ENCODE assay signal across 27 cellular contexts in genomic region chr11:85534806-85535205, GRCh38.
"Had no signal": no experiment of that assay in that cellular context is flagged by ENCODE, and none has a peak within 500 bp of the region (broad histone marks: within the 10 kb centered on the region; RNA-seq: fewer than 3 reads in every experiment).

No MANE protein-coding gene starts in this region.

- H3K4me1 ChIP-seq: stomach, suprapubic skin, testis, thyroid gland, tibial nerve, transverse colon, upper lobe of left lung, upper lobe of right lung, uterus, vagina had no signal

- H3K4me3 ChIP-seq: stomach, suprapubic skin, testis, thoracic aorta, thyroid gland, tibial artery, tibial nerve, transverse colon, upper lobe of left lung, upper lobe of right lung, uterus, vagina had no signal

- H3K27me3 ChIP-seq: stomach, suprapubic skin, testis, thyroid gland, tibial artery, tibial nerve, transverse colon, upper lobe of left lung, upper lobe of right lung, uterus, vagina had no signal

- H3K36me3 ChIP-seq: suprapubic skin, thoracic aorta, thyroid gland, transverse colon, upper lobe of right lung, uterus, vagina had no signal

- FAIRE-seq: urothelium cell line had no signal

- DNase-seq: stimulated activated CD4-positive, alpha-beta T cell treated with anti-CD3 and anti-CD28 coated beads, Interleukin-2, amount 100 ng/mL, for 48 hours; stimulated activated CD4-positive, alpha-beta T cell treated with anti-CD3 and anti-CD28 coated beads, Interleukin-4, amount 100 ng/mL, for 1 hour; stimulated activated CD4-positive, alpha-beta T cell treated with anti-CD3 and anti-CD28 coated beads, Interleukin-4, amount 100 ng/mL, for 24 hours; stimulated activated CD4-positive, alpha-beta T cell treated with anti-CD3 and anti-CD28 coated beads, Interleukin-4, amount 100 ng/mL, for 4 hours; stimulated activated CD8-positive, alpha-beta memory T cell treated with anti-CD3 and anti-CD28 coated beads, Interleukin-4, amount 100 ng/mL, for 48 hours; stimulated activated naive B cell treated with anti-CD40 and anti-IgM and Interleukin-4, amounts not matched to agents 10 μg/mL and 1 μg/mL and 100 μg/mL, for 72 hours; stimulated activated naive CD4-positive, alpha-beta T cell; stimulated activated naive CD4-positive, alpha-beta T cell treated with Interleukin-2 at 50 U/mL for 16 hours; stimulated activated naive CD8-positive, alpha-beta T cell treated with anti-CD3 and anti-CD28 coated beads, Interleukin-15, amount 100 ng/mL, for 72 hours; stimulated activated naive CD8-positive, alpha-beta T cell treated with anti-CD3 and anti-CD28 coated beads, Interleukin-15, Interleukin-2, amounts not matched to agents 100 U/mL and 50 U/mL, for 24 hours; stomach; substantia nigra; testis; thyroid gland; tibial artery; transverse colon; trophoblast cell; upper lobe of left lung; upper lobe of right lung; uterus had no signal

- H3K9me3 ChIP-seq: testis, thoracic aorta, thyroid gland, tibial artery, upper lobe of right lung, uterus, vagina had no signal

- H3K27ac ChIP-seq: stomach, suprapubic skin, testis, thoracic aorta, thyroid gland, tibial artery, tibial nerve, transverse colon, upper lobe of left lung, upper lobe of right lung, uterus, vagina had no signal

- ATAC-seq: stimulated activated effector memory CD8-positive, alpha-beta T cell treated with anti-CD3 and anti-CD28 coated beads, Interleukin-12 subunit alpha, Interleukin-12 subunit beta, amount 100 ng/mL, for 72 hours; stimulated activated memory B cell treated with anti-CD40 and anti-IgM and Interleukin-4, amounts not matched to agents 10 μg/mL and 1 μg/mL and 100 μg/mL, for 72 hours; stimulated activated naive B cell treated with anti-CD40 and anti-IgM and Interleukin-4, amounts not matched to agents 10 μg/mL and 1 μg/mL and 100 μg/mL, for 72 hours; stimulated activated naive CD8-positive, alpha-beta T cell treated with anti-CD3 and anti-CD28 coated beads, Interleukin-15, amount 100 ng/mL, for 72 hours; stimulated activated naive CD8-positive, alpha-beta T cell treated with anti-CD3 and anti-CD28 coated beads, Interleukin-15, Interleukin-2, amounts not matched to agents 100 U/mL and 50 U/mL, for 24 hours; upper lobe of right lung had no signal
